ENCODE assay signal across 9 cellular contexts in the genomic region with DNA sequence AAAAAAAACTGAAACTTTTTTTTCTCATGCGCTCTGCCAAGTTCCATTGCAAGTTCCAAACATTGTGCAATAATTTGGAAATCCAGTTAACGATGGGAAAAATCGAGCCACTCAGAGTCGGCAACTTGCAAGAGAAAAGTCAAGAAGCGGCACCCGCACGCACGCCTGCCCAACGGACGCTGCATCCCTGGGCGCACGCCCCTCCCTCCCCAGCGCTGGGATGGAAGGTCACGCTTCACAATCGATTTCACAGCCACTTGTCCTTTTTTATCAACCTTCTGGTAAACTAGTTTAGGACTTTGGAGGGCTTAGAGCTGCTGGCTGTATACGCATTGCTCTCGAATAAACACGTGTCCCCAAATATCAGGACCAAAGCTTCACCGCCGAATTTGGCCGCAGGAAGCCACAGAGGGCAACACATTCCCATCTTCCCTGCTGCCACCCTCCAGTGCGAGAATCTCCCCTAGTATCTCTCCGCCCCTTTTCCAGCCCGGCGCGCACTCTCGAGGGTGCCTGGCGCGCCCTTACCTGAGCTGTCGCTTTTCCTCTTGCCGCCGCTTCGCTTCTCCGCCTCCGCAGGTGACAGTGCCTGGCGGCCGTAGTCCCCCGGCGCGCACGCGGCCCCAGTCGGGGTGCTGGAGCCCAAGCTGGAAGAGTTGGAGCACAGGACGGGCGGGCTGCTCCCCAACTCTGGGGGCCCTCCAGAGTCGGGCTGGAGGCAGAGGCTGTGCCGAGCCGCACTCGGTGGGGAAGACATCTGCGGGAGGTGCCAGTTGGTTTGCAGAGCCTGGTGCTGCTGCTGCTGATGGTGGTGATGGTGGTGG. TPM values are rescaled to one million over a fixed set of nuclear protein-coding genes. Genes with fewer than 3 reads are reported as not detected.
DNase-seq lines count a peak whose midpoint lies in the region; ATAC-seq and TF ChIP-seq lines count a peak whose summit lies in the region.
"Had no signal": no experiment of that assay in that cellular context is flagged by ENCODE, and none has a peak within 500 bp of the region (broad histone marks: within the 10 kb centered on the region; RNA-seq: fewer than 3 reads in every experiment).

No MANE protein-coding gene starts in this region.

- BruUV-seq in mammary epithelial cell (replicated peaks; lab: Mats Ljungman, UMichigan) = no TSS peak

- TF ChIP-seq CTCF in mammary epithelial cell (conservative IDR thresholded peaks at IDR 0.05 in 1 of 2, IDR thresholded peaks at IDR 0.05 in 1 of 2; ENCODE audit: extremely low read depth in 1 of 2, insufficient read depth in 1 of 2, low read depth in 1 of 2, low read length in 2 of 2) = no peak
- no peak for TF ChIP-seq CTCF in testis (IDR thresholded peaks at IDR 0.05)

- no peaks in the 10 kb centered on the region for H3K4me1 Mint-ChIP-seq in T-helper 17 cell
- H3K4me1 Mint-ChIP-seq: naive B cell had no signal

- DNase-seq in mammary epithelial cell (peak; percentile 3), left colon (peak in 1 of 2 donors; percentile 36), testis (peak; percentile 36), 8988T (no peak), T-helper 17 cell (no peak), activated gamma-delta T cell (lab: John Stamatoyannopoulos, UW) (no peak)
- no peak for DNase-seq in stimulated activated CD4-positive, alpha-beta T cell treated with anti-CD3 and anti-CD28 coated beads, Interleukin-2, amount 100 ng/mL, for 24 hours
- DNase-seq: naive B cell had no signal

- CTCF ChIA-PET in mammary epithelial cell (lab: Charles Lee; ENCODE audit: low non-redundant PET) = no interaction called here

- H3K4me3 Mint-ChIP-seq in T-helper 17 cell = no peak overlapping the region

- no peaks in the 10 kb centered on the region for H4K20me1 ChIP-seq in mammary epithelial cell (ENCODE audit: insufficient read depth, low read length)

- H3K36me3 ChIP-seq in HUES6 (ENCODE audit: control insufficient read depth, insufficient read depth, low read length) (no peaks in the 10 kb centered on the region), mammary epithelial cell (ENCODE audit: insufficient read depth, low read length) (no peaks in the 10 kb centered on the region), testis (ENCODE audit: low read depth, missing control alignments) (no peaks in the 10 kb centered on the region)

- H3K4me3 ChIP-seq in HUES6 (ENCODE audit: low read depth, low read length) = peak overlapping the region; percentile 67
- H3K4me3 ChIP-seq in mammary epithelial cell (replicated peaks in 1 of 3; ENCODE audit: insufficient read depth in 1 of 3, low read depth in 2 of 3, low read length in 3 of 3) = no peak overlapping the region
- H3K4me3 ChIP-seq in testis = peak overlapping the region; percentile 66 to 67

- dilution Hi-C loops in mammary epithelial cell (cut with HindIII; ENCODE audit: low sequenced_read_pairs) = no loop called here

- peaks cover 42% of the 10 kb centered on the region for H3K27me3 Mint-ChIP-seq in T-helper 17 cell

- H3K4me2 ChIP-seq in mammary epithelial cell (ENCODE audit: insufficient read depth, low read depth, low read length) = no peak overlapping the region

- H3K27ac ChIP-seq in HUES6 (ENCODE audit: low read depth, low read length) (no peak overlapping the region), mammary epithelial cell (ENCODE audit: insufficient read depth, low read depth, low read length) (no peak overlapping the region), testis (peak overlapping the region; percentile 13 to 84)

- H3K36me3 Mint-ChIP-seq in T-helper 17 cell (ENCODE audit: low read depth) = no peaks in the 10 kb centered on the region

- TF ChIP-seq POLR2A in testis (IDR thresholded peaks at IDR 0.05) = no peak

- H3K27me3 ChIP-seq in HUES6 (ENCODE audit: control insufficient read depth, insufficient read depth, low read length) (peaks cover 77% of the 10 kb centered on the region), mammary epithelial cell (ENCODE audit: insufficient read depth, low read length) (peaks cover 25% of the 10 kb centered on the region), testis (no peaks in the 10 kb centered on the region)

- H3K9ac ChIP-seq in HUES6 (ENCODE audit: low read length) (no peak overlapping the region), mammary epithelial cell (ENCODE audit: insufficient read depth, low read length) (no peak overlapping the region)

- H3K4me1 ChIP-seq in HUES6 (ENCODE audit: control insufficient read depth, insufficient read depth, low read length) (peaks cover 36% of the 10 kb centered on the region), mammary epithelial cell (ENCODE audit: insufficient read depth, low read length) (no peaks in the 10 kb centered on the region), testis (peaks cover 10% of the 10 kb centered on the region)

- in situ Hi-C loops in mammary epithelial cell (cut with MboI; ENCODE audit: low sequenced_read_pairs in 2 of 2) = no loop called here

- 5% methylated on average over 45 of the region's 50 CpGs for WGBS in mammary epithelial cell (ENCODE audit: low coverage, missing lambda C conversion rate)
- 0 to 1% methylated on average over 34 to 50 of the region's 50 CpGs for WGBS in testis, 2 donors

- no peaks in the 10 kb centered on the region for H3K9me3 ChIP-seq in HUES6 (ENCODE audit: control insufficient read depth, insufficient read depth, low read depth, low read length)
- no peaks in the 10 kb centered on the region for H3K9me3 ChIP-seq in mammary epithelial cell (replicated peaks; ENCODE audit: insufficient read depth, low read length)
- no peaks in the 10 kb centered on the region for H3K9me3 ChIP-seq in testis
- H3K9me3 ChIP-seq in T-helper 17 cell (ENCODE audit: control insufficient read depth, low read length, poor library complexity, severe bottlenecking) = no peaks in the 10 kb centered on the region

- intact Hi-C loops in mammary epithelial cell (cut with micrococcal nuclease) (no loop called here), left colon (cut with DNase I, micrococcal nuclease) (no loop called here), testis (cut with DNase I; ENCODE audit: low total_unique reads) (no loop called here)

- no peak overlapping the region for H3K27ac Mint-ChIP-seq in T-helper 17 cell
- H3K27ac Mint-ChIP-seq: naive B cell had no signal

- H3K79me2 ChIP-seq in mammary epithelial cell (ENCODE audit: insufficient read depth, low read length) = no peaks in the 10 kb centered on the region

- no peak overlapping the region for H2AFZ ChIP-seq in mammary epithelial cell (ENCODE audit: low read depth, low read length)

- ATAC-seq in left colon = peak; percentile 71
- no peak for ATAC-seq in T-helper 17 cell

RNA-seq across cellular contexts. Expression of a gene that starts 0.9 kb away (rescaled TPM):
- not detected for total RNA-seq in mammary epithelial cell
- polyA plus RNA-seq in mammary epithelial cell = not detected
- not detected for polyA minus RNA-seq in mammary epithelial cell
- total RNA-seq in left colon = 1 to 10 TPM in 1 of 2 donors, under 1 TPM in 1; 0.37 to 1.6 TPM
- total RNA-seq in testis = 1 to 10 TPM; 3.7 to 4.0 TPM
- polyA plus RNA-seq in testis (ENCODE audit: insufficient read depth, low read depth, low replicate concordance) = 4.9 TPM
- total RNA-seq in T-helper 17 cell = not detected

Comparison
In these comparisons a context has a peak if more than half of its experiments do, and no peak if none do; other contexts are left out.
1. H3K27ac ChIP-seq: peak in testis (2 of 2); none in HUES6 (single experiment) and mammary epithelial cell (single experiment).
2. H3K4me3 ChIP-seq: peak in HUES6 (single experiment) and testis (2 of 2); none in mammary epithelial cell (0 of 3).
3. DNase-seq: peak in mammary epithelial cell (single experiment) and testis (single experiment); none in 8988T (single experiment), stimulated activated CD4-positive, alpha-beta T cell treated with anti-CD3 and anti-CD28 coated beads, Interleukin-2, amount 100 ng/mL, for 24 hours (0 of 2), T-helper 17 cell (0 of 3) and activated gamma-delta T cell (single experiment).